ENCODE assay signal across 21 cellular contexts in genomic region chr2:37812414-37812813, GRCh38.
A peak's percentile ranks its signal among the peaks of the same experiment; 100 is the strongest.
DNase-seq lines count a peak whose midpoint lies in the region; ATAC-seq and TF ChIP-seq lines count a peak whose summit lies in the region.
"Had no signal": no experiment of that assay in that cellular context is flagged by ENCODE, and none has a peak within 500 bp of the region (broad histone marks: within the 10 kb centered on the region; RNA-seq: fewer than 3 reads in every experiment).

No MANE protein-coding gene starts in this region.

- H3K79me2 ChIP-seq in OCI-LY1 (ENCODE audit: insufficient read depth, low read length): no peaks in the 10 kb centered on the region
- H3K79me2 ChIP-seq in hepatocyte: no peaks in the 10 kb centered on the region

- peaks cover 0 to 17% (median 4%) of the 10 kb centered on the region in 7 donors for H3K9me3 Mint-ChIP-seq in CD14-positive monocyte
- H3K9me3 Mint-ChIP-seq in CD8-positive, alpha-beta T cell: no peaks in the 10 kb centered on the region
- H3K9me3 Mint-ChIP-seq: activated naive CD4-positive, alpha-beta T cell treated with anti-CD3 and anti-CD28 coated beads, Interleukin-2, amount 10 ng/mL, durations not matched to agents 7 days and 5 days; activated T-cell treated with anti-CD3 and anti-CD28 coated beads, Interleukin-2, amount 50 U/mL, for 72 hours had no signal

- H3K27ac ChIP-seq in OCI-LY1 (ENCODE audit: low read depth, low read length, poor library complexity, severe bottlenecking): no peak overlapping the region
- H3K27ac ChIP-seq in hepatocyte: no peak overlapping the region
- no peak overlapping the region for H3K27ac ChIP-seq in CD8-positive, alpha-beta T cell (ENCODE audit: low read depth, low read length)
- H3K27ac ChIP-seq: skin epidermis had no signal

- no peak overlapping the region for H3K4me3 Mint-ChIP-seq in CD14-positive monocyte
- H3K4me3 Mint-ChIP-seq in CD8-positive, alpha-beta T cell: no peak overlapping the region
- H3K4me3 Mint-ChIP-seq: activated naive CD4-positive, alpha-beta T cell treated with anti-CD3 and anti-CD28 coated beads, Interleukin-2, amount 10 ng/mL, durations not matched to agents 7 days and 5 days; activated T-cell treated with anti-CD3 and anti-CD28 coated beads, Interleukin-2, amount 50 U/mL, for 72 hours had no signal

- H3K36me3 Mint-ChIP-seq in CD14-positive monocyte: peaks cover under 1 to 4% of the 10 kb centered on the region in 2 donors
- H3K36me3 Mint-ChIP-seq in CD8-positive, alpha-beta T cell: no peaks in the 10 kb centered on the region
- H3K36me3 Mint-ChIP-seq: activated naive CD4-positive, alpha-beta T cell treated with anti-CD3 and anti-CD28 coated beads, Interleukin-2, amount 10 ng/mL, durations not matched to agents 7 days and 5 days had no signal

- H3K9ac ChIP-seq in OCI-LY1 (ENCODE audit: low read length): no peak overlapping the region

- no peak overlapping the region for H3K27ac Mint-ChIP-seq in CD14-positive monocyte
- H3K27ac Mint-ChIP-seq in CD8-positive, alpha-beta T cell: no peak overlapping the region
- H3K27ac Mint-ChIP-seq: activated naive CD4-positive, alpha-beta T cell treated with anti-CD3 and anti-CD28 coated beads, Interleukin-2, amount 10 ng/mL, durations not matched to agents 7 days and 5 days; activated T-cell treated with anti-CD3 and anti-CD28 coated beads, Interleukin-2, amount 50 U/mL, for 72 hours had no signal

- intact Hi-C loops in CD14-positive monocyte (cut with micrococcal nuclease): no loop called here
- intact Hi-C loops in CD8-positive, alpha-beta T cell (cut with DNase I, micrococcal nuclease): no loop called here

- H3K4me2 ChIP-seq in OCI-LY1 (ENCODE audit: low read length) (no peak overlapping the region), hepatocyte (no peak overlapping the region)

- H2AFZ ChIP-seq in OCI-LY1 (ENCODE audit: low read length): no peak overlapping the region
- H2AFZ ChIP-seq in hepatocyte: no peak overlapping the region

- no peaks in the 10 kb centered on the region for H3K9me2 ChIP-seq in OCI-LY1 (ENCODE audit: low read depth, low read length)
- no peaks in the 10 kb centered on the region for H3K9me2 ChIP-seq in hepatocyte (replicated peaks; ENCODE audit: insufficient read depth)

- H3K27me3 ChIP-seq in OCI-LY1 (ENCODE audit: insufficient read depth, low read length) (no peaks in the 10 kb centered on the region), hepatocyte (no peaks in the 10 kb centered on the region)
- no peaks in the 10 kb centered on the region for H3K27me3 ChIP-seq in CD8-positive, alpha-beta T cell (ENCODE audit: insufficient read depth, low read length)

- no peak for DNase-seq in CD14-positive monocyte (ENCODE audit: low spot score)
- peak; percentile 32 to 48 for DNase-seq in cardiac fibroblast (ENCODE audit: low read depth in 2 of 2)
- no peak for DNase-seq in hepatocyte (ENCODE audit: low spot score)
- DNase-seq in CD1c-positive myeloid dendritic cell (ENCODE audit: extremely low spot score): no peak
- DNase-seq in CD8-positive, alpha-beta T cell: no peak
- DNase-seq in superior temporal gyrus (ENCODE audit: extremely low spot score): no peak
- DNase-seq: activated CD4-positive, alpha-beta T cell treated with anti-CD3 and anti-CD28 coated beads for 4 hours; activated naive CD4-positive, alpha-beta T cell treated with anti-CD3 and anti-CD28 coated beads, Interleukin-2, amount 10 ng/mL, durations not matched to agents 7 days and 5 days; activated T-cell treated with anti-CD3 and anti-CD28 coated beads, Interleukin-2, amount 50 U/mL, for 72 hours; anterior cingulate cortex; cerebellar nuclear complex; erythroblast; GOT3; NCI-H2171 treated with DMSO at 0.1 percent for 48 hours; NCI-H524 treated with DMSO at 0.1 percent for 48 hours; stimulated activated CD4-positive, alpha-beta T cell treated with anti-CD3 and anti-CD28 coated beads, Interleukin-2, amount 100 ng/mL, for 24 hours; stimulated activated naive CD4-positive, alpha-beta T cell had no signal

- ATAC-seq in CD8-positive, alpha-beta T cell: no peak
- no peak for ATAC-seq in HG03442 (IDR thresholded peaks at IDR 0.05; ENCODE audit: unreplicated experiment)
- ATAC-seq: activated T-cell treated with anti-CD3 and anti-CD28 coated beads, Interleukin-2, amount 50 U/mL, for 72 hours; Right ventricle myocardium inferior had no signal

- TF ChIP-seq CTCF in CD14-positive monocyte (IDR thresholded peaks at IDR 0.05) (peak; percentile 10), OCI-LY1 (IDR thresholded peaks at IDR 0.05; ENCODE audit: low read length) (peak; percentile 42), cardiac fibroblast (IDR thresholded peaks at IDR 0.05; ENCODE audit: low read depth, low read length) (peak; percentile 27), hepatocyte (IDR thresholded peaks at IDR 0.05; ENCODE audit: poor library complexity) (peak; percentile 13)
- TF ChIP-seq CTCF in CD8-positive, alpha-beta T cell (IDR thresholded peaks at IDR 0.05): no peak

- no peaks in the 10 kb centered on the region for H3F3A ChIP-seq in OCI-LY1 (ENCODE audit: insufficient read depth, low read length)

- CTCF ChIA-PET in CD8-positive, alpha-beta T cell (lab: Charles Lee): interaction anchor here (1.1 to 1.3 kb wide), 2 partner anchors 10 to 398 kb away, joined by 3 to 5 read pairs; no protein-coding TSS in a partner anchor

- H3K9me3 ChIP-seq in OCI-LY1 (ENCODE audit: low read length) (no peaks in the 10 kb centered on the region), hepatocyte (ENCODE audit: low read depth) (no peaks in the 10 kb centered on the region)
- no peaks in the 10 kb centered on the region for H3K9me3 ChIP-seq in CD8-positive, alpha-beta T cell (ENCODE audit: low read length)

- 88% methylated on average over 1 of the region's 1 CpG for WGBS in hepatocyte (ENCODE audit: low lambda C conversion rate, missing lambda C conversion rate)

- H3K4me1 ChIP-seq in OCI-LY1 (ENCODE audit: insufficient read depth, low read length, severe bottlenecking) (no peaks in the 10 kb centered on the region), hepatocyte (ENCODE audit: insufficient read depth) (peaks cover 7% of the 10 kb centered on the region)
- no peaks in the 10 kb centered on the region for H3K4me1 ChIP-seq in CD8-positive, alpha-beta T cell (ENCODE audit: insufficient read depth, low read length)

- H3K4me3 ChIP-seq in OCI-LY1 (ENCODE audit: low read depth, low read length, poor library complexity, severe bottlenecking) (no peak overlapping the region), cardiac fibroblast (replicated peaks in 1 of 2; ENCODE audit: low read depth in 2 of 2, low read length in 2 of 2) (no peak overlapping the region), hepatocyte (no peak overlapping the region)
- H3K4me3 ChIP-seq in CD8-positive, alpha-beta T cell (ENCODE audit: low read depth, low read length): no peak overlapping the region
- H3K4me3 ChIP-seq: skin epidermis had no signal

- H4K20me1 ChIP-seq in OCI-LY1 (ENCODE audit: insufficient read depth, low read length) (no peaks in the 10 kb centered on the region), hepatocyte (ENCODE audit: insufficient read depth, poor library complexity, severe bottlenecking) (no peaks in the 10 kb centered on the region)

- POLR2A ChIA-PET in CD8-positive, alpha-beta T cell (lab: Charles Lee): no interaction called here

- H3K4me1 Mint-ChIP-seq in CD14-positive monocyte: peaks cover 42% of the 10 kb centered on the region
- peaks cover 3% of the 10 kb centered on the region for H3K4me1 Mint-ChIP-seq in CD8-positive, alpha-beta T cell (ENCODE audit: low read depth)
- H3K4me1 Mint-ChIP-seq: activated naive CD4-positive, alpha-beta T cell treated with anti-CD3 and anti-CD28 coated beads, Interleukin-2, amount 10 ng/mL, durations not matched to agents 7 days and 5 days had no signal

- no peaks in the 10 kb centered on the region for H3K36me3 ChIP-seq in OCI-LY1 (ENCODE audit: insufficient read depth, low read length)
- no peaks in the 10 kb centered on the region for H3K36me3 ChIP-seq in hepatocyte (replicated peaks; ENCODE audit: insufficient read depth, low read depth)
- H3K36me3 ChIP-seq in CD8-positive, alpha-beta T cell (ENCODE audit: insufficient read depth, low read length): no peaks in the 10 kb centered on the region

- peaks cover 0 to 2% (median 0%) of the 10 kb centered on the region in 3 donors for H3K27me3 Mint-ChIP-seq in CD14-positive monocyte (ENCODE audit: low read depth in 3 of 3)
- no peaks in the 10 kb centered on the region for H3K27me3 Mint-ChIP-seq in CD8-positive, alpha-beta T cell (ENCODE audit: low read depth)
- H3K27me3 Mint-ChIP-seq: activated naive CD4-positive, alpha-beta T cell treated with anti-CD3 and anti-CD28 coated beads, Interleukin-2, amount 10 ng/mL, durations not matched to agents 7 days and 5 days had no signal

Comparison
In these comparisons a context has a peak if more than half of its experiments do, and no peak if none do; other contexts are left out.
1. DNase-seq: peak in cardiac fibroblast (2 of 2); none in CD14-positive monocyte (single experiment), hepatocyte (single experiment), CD1c-positive myeloid dendritic cell (single experiment), CD8-positive, alpha-beta T cell (0 of 7) and superior temporal gyrus (single experiment).